Comparison of ENCODE assay signal across 1 cellular context in genomic region chr5:32202394-32202793, GRCh38.
TF ChIP-seq lines count a peak whose summit lies in the region.

No MANE protein-coding gene starts in this region.

TF ChIP-seq in IMR-90, 13 proteins besides CTCF, POLR2A, EP300 and RAD21:
- TF ChIP-seq SMC3 (IDR thresholded peaks at IDR 0.05; ENCODE audit: low read depth, low read length) (no peak), RFX5 (IDR thresholded peaks at IDR 0.05; ENCODE audit: low read depth, low read length) (0 out of 2 replicates have a peak, but pooled peaks have one; percentile 18), NFE2L2 (IDR thresholded peaks at IDR 0.05; ENCODE audit: low read depth, low read length) (no peak), BHLHE40 (IDR thresholded peaks at IDR 0.05; ENCODE audit: low read depth, low read length) (no peak), MXI1 (IDR thresholded peaks at IDR 0.05; ENCODE audit: borderline replicate concordance, low read depth, low read length) (no peak), CEBPB (IDR thresholded peaks at IDR 0.05; ENCODE audit: low read depth, low read length) (0 out of 2 replicates have a peak, but pooled peaks have one; percentile 46), USF2 (IDR thresholded peaks at IDR 0.05; ENCODE audit: low read depth, low read length) (no peak), CHD1 (IDR thresholded peaks at IDR 0.05; ENCODE audit: low read depth, low read length) (no peak), MAZ (IDR thresholded peaks at IDR 0.05; ENCODE audit: borderline replicate concordance, low read depth, low read length) (no peak), FOS (IDR thresholded peaks at IDR 0.05; ENCODE audit: low read depth, low read length) (no peak), MAFK (IDR thresholded peaks at IDR 0.05; ENCODE audit: low read depth, low read length) (no peak)
